Comparison of ENCODE assay signal across 8 cellular contexts in genomic region chr6:26553264-26553738, GRCh38. TPM values are rescaled to one million over a fixed set of nuclear protein-coding genes. Genes with fewer than 3 reads are reported as not detected.
A peak's percentile ranks its signal among the peaks of the same experiment; 100 is the strongest.
DNase-seq lines count a peak whose midpoint lies in the region; ATAC-seq and TF ChIP-seq lines count a peak whose summit lies in the region.

No MANE protein-coding gene starts in this region.

- intact Hi-C loops in left lung (cut with DNase I): no loop called here
- intact Hi-C loops in CD14-positive monocyte (cut with micrococcal nuclease): loop anchor here in 1 of 2 donors (2.0 to 10.0 kb wide), 3 partner anchors 14 to 1202 kb away; partner anchors contain the start of gene HMGN4

- H3K27ac ChIP-seq in cingulate gyrus (ENCODE audit: low read depth, low read length) (peak overlapping the region; percentile 86), left lung (peak overlapping the region; percentile 61 to 79)

- H3K27me3 Mint-ChIP-seq in CD14-positive monocyte (ENCODE audit: low read depth in 3 of 3): peaks cover 2 to 8% (median 3%) of the 10 kb centered on the region in 3 donors

- no peaks in the 10 kb centered on the region for H3K36me3 Mint-ChIP-seq in CD14-positive monocyte

- H3K27ac Mint-ChIP-seq in CD14-positive monocyte: no peak overlapping the region

- in situ Hi-C loops in GM13976 (cut with MboI; ENCODE audit: low sequenced_read_pairs, unreplicated experiment): loop anchor here (10.0 kb wide), 1 partner anchor 218 kb away; no protein-coding TSS in a partner anchor

- H3K4me1 ChIP-seq in left lung: peaks cover 0 to 34% of the 10 kb centered on the region in 2 donors

- H3K4me3 Mint-ChIP-seq in CD14-positive monocyte: no peak overlapping the region

- ATAC-seq in HG03045 (IDR thresholded peaks at IDR 0.05; ENCODE audit: unreplicated experiment) (peak; percentile 28), left lung (peak; percentile 75)
- ATAC-seq in activated CD4-positive, CD25-positive, alpha-beta regulatory T cell treated with anti-CD3 and anti-CD28 coated beads, Interleukin-2, amount 50 U/mL, for 24 hours: peak; percentile 48 to 64

- H3K9me3 ChIP-seq in left lung: no peaks in the 10 kb centered on the region

- peak overlapping the region; percentile 41 to 48 for H3K4me3 ChIP-seq in left lung

- TF ChIP-seq CTCF in GM13976 (IDR thresholded peaks at IDR 0.05; ENCODE audit: borderline replicate concordance, control extremely low read depth, extremely low read depth, insufficient read depth, missing control alignments) (no peak), left lung (IDR thresholded peaks at IDR 0.05) (no peak), CD14-positive monocyte (IDR thresholded peaks at IDR 0.05) (no peak)

- H3K9me3 Mint-ChIP-seq in CD14-positive monocyte: peaks cover 0 to 2% (median 0%) of the 10 kb centered on the region in 7 donors

- H3K36me3 ChIP-seq in left lung: no peaks in the 10 kb centered on the region

- peaks cover 13% of the 10 kb centered on the region for H3K4me1 Mint-ChIP-seq in CD14-positive monocyte

- no peaks in the 10 kb centered on the region for H3K27me3 ChIP-seq in left lung

- peak; percentile 66 for DNase-seq in GM13976 (ENCODE audit: low spot score)
- DNase-seq in NCI-H226: peak; percentile 53
- DNase-seq in left lung: peak in 1 of 2 donors; percentile 70
- DNase-seq in stimulated activated CD4-positive, alpha-beta T cell treated with anti-CD3 and anti-CD28 coated beads, Interleukin-2, amount 100 ng/mL, for 4 hours (ENCODE audit: low read depth): peak; percentile 68
- DNase-seq in CD14-positive monocyte (ENCODE audit: low spot score): no peak

RNA-seq across cellular contexts. Expression of gene HMGN4, which starts 15.1 kb away (rescaled TPM):
- total RNA-seq in left lung: 10 to 100 TPM; 41.2 to 47.2 TPM
- polyA plus RNA-seq in CD14-positive monocyte: 100 to 1,000 TPM in 1 of 2 donors, 10 to 100 TPM in 1; 91.3 to 116 TPM

RNA-seq across cellular contexts. Expression of gene ABT1, which starts 43.5 kb away (rescaled TPM):
- total RNA-seq in left lung: 10 to 100 TPM in 1 of 2 donors, 1 to 10 TPM in 1; 9.8 to 13.5 TPM
- 10 to 100 TPM; 31.7 to 40.6 TPM for polyA plus RNA-seq in CD14-positive monocyte

RNA-seq across cellular contexts. Expression of gene BTN1A1, which starts 53.2 kb away (rescaled TPM):
- not detected for total RNA-seq in left lung
- not detected for polyA plus RNA-seq in CD14-positive monocyte
